Comparison of ENCODE assay signal across 26 cellular contexts in genomic region chr1:177440821-177441220, GRCh38.
"Had no signal": no experiment of that assay in that cellular context is flagged by ENCODE, and none has a peak within 500 bp of the region (broad histone marks: within the 10 kb centered on the region; RNA-seq: fewer than 3 reads in every experiment).

No MANE protein-coding gene starts in this region.

- H3K4me3 Mint-ChIP-seq: dendritic cell treated with granulocyte-macrophage colony-stimulating factor and Interleukin-4, amounts not matched to agents 40 ng/mL and 50 ng/mL, for 4 days; effector memory CD8-positive, alpha-beta T cell; endodermal cell had no signal

- ATAC-seq: effector memory CD8-positive, alpha-beta T cell; esophagus mucosa; foreskin keratinocyte; gastrocnemius medialis; gastroesophageal sphincter; heart left ventricle; heart right ventricle had no signal

- H3K27ac ChIP-seq: colonic mucosa, coronary artery, dorsolateral prefrontal cortex, epithelial cell of prostate, esophagus muscularis mucosa, esophagus squamous epithelium, foreskin keratinocyte, gastrocnemius medialis, gastroesophageal sphincter, heart left ventricle, heart right ventricle, hepatocyte had no signal

- H3K27me3 Mint-ChIP-seq: dendritic cell treated with granulocyte-macrophage colony-stimulating factor and Interleukin-4, amounts not matched to agents 40 ng/mL and 50 ng/mL, for 4 days; effector memory CD8-positive, alpha-beta T cell had no signal

- H3K4me1 Mint-ChIP-seq: endodermal cell had no signal

- DNase-seq: colonic mucosa; cortex of kidney; dermis blood vessel endothelial cell; dorsolateral prefrontal cortex; effector CD4-positive, alpha-beta T cell; effector CD8-positive, alpha-beta T cell; effector memory CD4-positive, alpha-beta T cell; effector memory CD8-positive, alpha-beta T cell; endodermal cell; erythroblast; esophagus squamous epithelium; foreskin fibroblast; foreskin keratinocyte; foreskin melanocyte; gastrocnemius medialis; glutamatergic neuron; head of caudate nucleus; heart left ventricle; heart right ventricle had no signal

- H3K4me3 ChIP-seq: colonic mucosa, coronary artery, dorsolateral prefrontal cortex, esophagus muscularis mucosa, esophagus squamous epithelium, gastrocnemius medialis, gastroesophageal sphincter, heart left ventricle, heart right ventricle, hepatocyte had no signal

- H3K27ac Mint-ChIP-seq: dendritic cell treated with granulocyte-macrophage colony-stimulating factor and Interleukin-4, amounts not matched to agents 40 ng/mL and 50 ng/mL, for 4 days; effector memory CD8-positive, alpha-beta T cell; endodermal cell had no signal

- H3K9me3 Mint-ChIP-seq: dendritic cell treated with granulocyte-macrophage colony-stimulating factor and Interleukin-4, amounts not matched to agents 40 ng/mL and 50 ng/mL, for 4 days; endodermal cell had no signal
